Comparison of ENCODE assay signal across 1 cellular context in the genomic region with DNA sequence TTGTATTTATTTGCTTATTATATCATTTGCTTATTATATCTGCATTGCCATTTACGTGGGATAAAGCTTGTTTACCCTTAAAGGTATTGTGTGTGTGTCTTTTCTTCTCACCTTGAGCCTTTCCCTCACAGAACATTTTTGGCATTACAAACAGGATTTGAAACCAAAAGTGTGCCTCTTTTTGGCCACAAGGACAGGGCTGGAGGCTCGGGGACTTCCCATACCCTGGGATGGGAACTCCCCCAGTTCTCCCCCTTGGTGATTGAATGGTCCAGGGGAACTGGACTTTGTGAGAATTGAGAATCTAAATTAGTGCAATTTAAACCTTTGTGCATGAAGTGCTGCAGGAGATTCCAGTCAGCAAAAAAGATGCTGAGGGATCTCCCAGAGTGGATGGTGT.
TF ChIP-seq lines count a peak whose summit lies in the region.

No MANE protein-coding gene starts in this region.

TF ChIP-seq in GM12878, 131 proteins besides CTCF, POLR2A, EP300 and RAD21 (continued from another document):
- TF ChIP-seq, protein P1, sequence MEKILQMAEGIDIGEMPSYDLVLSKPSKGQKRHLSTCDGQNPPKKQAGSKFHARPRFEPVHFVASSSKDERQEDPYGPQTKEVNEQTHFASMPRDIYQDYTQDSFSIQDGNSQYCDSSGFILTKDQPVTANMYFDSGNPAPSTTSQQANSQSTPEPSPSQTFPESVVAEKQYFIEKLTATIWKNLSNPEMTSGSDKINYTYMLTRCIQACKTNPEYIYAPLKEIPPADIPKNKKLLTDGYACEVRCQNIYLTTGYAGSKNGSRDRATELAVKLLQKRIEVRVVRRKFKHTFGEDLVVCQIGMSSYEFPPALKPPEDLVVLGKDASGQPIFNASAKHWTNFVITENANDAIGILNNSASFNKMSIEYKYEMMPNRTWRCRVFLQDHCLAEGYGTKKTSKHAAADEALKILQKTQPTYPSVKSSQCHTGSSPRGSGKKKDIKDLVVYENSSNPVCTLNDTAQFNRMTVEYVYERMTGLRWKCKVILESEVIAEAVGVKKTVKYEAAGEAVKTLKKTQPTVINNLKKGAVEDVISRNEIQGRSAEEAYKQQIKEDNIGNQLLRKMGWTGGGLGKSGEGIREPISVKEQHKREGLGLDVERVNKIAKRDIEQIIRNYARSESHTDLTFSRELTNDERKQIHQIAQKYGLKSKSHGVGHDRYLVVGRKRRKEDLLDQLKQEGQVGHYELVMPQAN (conservative IDR thresholded peaks at IDR 0.05) = no peak
- TF ChIP-seq LARP7 (IDR thresholded peaks at IDR 0.05) = no peak
- no peak for TF ChIP-seq POLR2AphosphoS2 (IDR thresholded peaks at IDR 0.05; ENCODE audit: low read depth, low read length)
- TF ChIP-seq, protein P2, sequence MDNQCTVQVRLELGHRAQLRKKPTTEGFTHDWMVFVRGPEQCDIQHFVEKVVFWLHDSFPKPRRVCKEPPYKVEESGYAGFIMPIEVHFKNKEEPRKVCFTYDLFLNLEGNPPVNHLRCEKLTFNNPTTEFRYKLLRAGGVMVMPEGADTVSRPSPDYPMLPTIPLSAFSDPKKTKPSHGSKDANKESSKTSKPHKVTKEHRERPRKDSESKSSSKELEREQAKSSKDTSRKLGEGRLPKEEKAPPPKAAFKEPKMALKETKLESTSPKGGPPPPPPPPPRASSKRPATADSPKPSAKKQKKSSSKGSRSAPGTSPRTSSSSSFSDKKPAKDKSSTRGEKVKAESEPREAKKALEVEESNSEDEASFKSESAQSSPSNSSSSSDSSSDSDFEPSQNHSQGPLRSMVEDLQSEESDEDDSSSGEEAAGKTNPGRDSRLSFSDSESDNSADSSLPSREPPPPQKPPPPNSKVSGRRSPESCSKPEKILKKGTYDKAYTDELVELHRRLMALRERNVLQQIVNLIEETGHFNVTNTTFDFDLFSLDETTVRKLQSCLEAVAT (IDR thresholded peaks at IDR 0.05) = no peak
- no peak for TF ChIP-seq KDM1A (IDR thresholded peaks at IDR 0.05; ENCODE audit: borderline replicate concordance)
- TF ChIP-seq MXI1 (IDR thresholded peaks at IDR 0.05; ENCODE audit: low read depth, low read length) = no peak
- TF ChIP-seq BCL11A (IDR thresholded peaks at IDR 0.05; ENCODE audit: low read depth, low read length) = peak; percentile 49; the same call in 1 of the 2 replicates
- no peak for TF ChIP-seq NFYA (IDR thresholded peaks at IDR 0.05; ENCODE audit: borderline replicate concordance, low read depth, low read length)
- TF ChIP-seq NFXL1 (IDR thresholded peaks at IDR 0.05; ENCODE audit: borderline replicate concordance) = no peak
- peak; percentile 88 for TF ChIP-seq RELB (IDR thresholded peaks at IDR 0.05; ENCODE audit: low read depth)
- TF ChIP-seq TBL1XR1 (IDR thresholded peaks at IDR 0.05; ENCODE audit: low read depth, low read length) = no peak; the same call in 1 of the 2 replicates
- no peak for TF ChIP-seq HDAC6 (IDR thresholded peaks at IDR 0.05; ENCODE audit: unreplicated experiment)
- TF ChIP-seq FOXK2 (IDR thresholded peaks at IDR 0.05) = no peak
- no peak for TF ChIP-seq CHD1 (IDR thresholded peaks at IDR 0.05; ENCODE audit: low read depth, low read length)
- peak; percentile 29; the same call in 1 of the 2 replicates for TF ChIP-seq NR2F1 (conservative IDR thresholded peaks at IDR 0.05)
- TF ChIP-seq, protein P3, sequence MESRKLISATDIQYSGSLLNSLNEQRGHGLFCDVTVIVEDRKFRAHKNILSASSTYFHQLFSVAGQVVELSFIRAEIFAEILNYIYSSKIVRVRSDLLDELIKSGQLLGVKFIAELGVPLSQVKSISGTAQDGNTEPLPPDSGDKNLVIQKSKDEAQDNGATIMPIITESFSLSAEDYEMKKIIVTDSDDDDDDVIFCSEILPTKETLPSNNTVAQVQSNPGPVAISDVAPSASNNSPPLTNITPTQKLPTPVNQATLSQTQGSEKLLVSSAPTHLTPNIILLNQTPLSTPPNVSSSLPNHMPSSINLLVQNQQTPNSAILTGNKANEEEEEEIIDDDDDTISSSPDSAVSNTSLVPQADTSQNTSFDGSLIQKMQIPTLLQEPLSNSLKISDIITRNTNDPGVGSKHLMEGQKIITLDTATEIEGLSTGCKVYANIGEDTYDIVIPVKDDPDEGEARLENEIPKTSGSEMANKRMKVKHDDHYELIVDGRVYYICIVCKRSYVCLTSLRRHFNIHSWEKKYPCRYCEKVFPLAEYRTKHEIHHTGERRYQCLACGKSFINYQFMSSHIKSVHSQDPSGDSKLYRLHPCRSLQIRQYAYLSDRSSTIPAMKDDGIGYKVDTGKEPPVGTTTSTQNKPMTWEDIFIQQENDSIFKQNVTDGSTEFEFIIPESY (IDR thresholded peaks at IDR 0.05) = no peak
- no peak for TF ChIP-seq STAT3 (IDR thresholded peaks at IDR 0.05; ENCODE audit: low read depth, low read length)
- no peak for TF ChIP-seq CBX3 (IDR thresholded peaks at IDR 0.05; ENCODE audit: borderline replicate concordance, low read depth)
- TF ChIP-seq NR2C1 (IDR thresholded peaks at IDR 0.05) = no peak
- TF ChIP-seq NR2C2 (IDR thresholded peaks at IDR 0.05; ENCODE audit: borderline replicate concordance, control insufficient read depth, insufficient read length, low read depth) = no peak
- TF ChIP-seq, protein P4, sequence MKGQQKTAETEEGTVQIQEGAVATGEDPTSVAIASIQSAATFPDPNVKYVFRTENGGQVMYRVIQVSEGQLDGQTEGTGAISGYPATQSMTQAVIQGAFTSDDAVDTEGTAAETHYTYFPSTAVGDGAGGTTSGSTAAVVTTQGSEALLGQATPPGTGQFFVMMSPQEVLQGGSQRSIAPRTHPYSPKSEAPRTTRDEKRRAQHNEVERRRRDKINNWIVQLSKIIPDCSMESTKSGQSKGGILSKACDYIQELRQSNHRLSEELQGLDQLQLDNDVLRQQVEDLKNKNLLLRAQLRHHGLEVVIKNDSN (IDR thresholded peaks at IDR 0.05; ENCODE audit: borderline replicate concordance, extremely low read length, insufficient read depth, low read depth, low read length) = no peak
- no peak for TF ChIP-seq SMAD1 (IDR thresholded peaks at IDR 0.05; ENCODE audit: low read depth, partially characterized antibody)
- no peak for TF ChIP-seq FOS (IDR thresholded peaks at IDR 0.05; ENCODE audit: borderline replicate concordance, extremely low read depth, insufficient read length)
- TF ChIP-seq EGR1 (IDR thresholded peaks at IDR 0.05; ENCODE audit: borderline replicate concordance in 1 of 2, low read depth in 2 of 2, low read length in 2 of 2) = no peak
- no peak for TF ChIP-seq MYB (IDR thresholded peaks at IDR 0.05; ENCODE audit: borderline replicate concordance, low read depth, low read length)
- TF ChIP-seq BACH1 (IDR thresholded peaks at IDR 0.05; ENCODE audit: borderline replicate concordance) = peak; percentile 40; the same call in 1 of the 2 replicates
- TF ChIP-seq, protein P5, sequence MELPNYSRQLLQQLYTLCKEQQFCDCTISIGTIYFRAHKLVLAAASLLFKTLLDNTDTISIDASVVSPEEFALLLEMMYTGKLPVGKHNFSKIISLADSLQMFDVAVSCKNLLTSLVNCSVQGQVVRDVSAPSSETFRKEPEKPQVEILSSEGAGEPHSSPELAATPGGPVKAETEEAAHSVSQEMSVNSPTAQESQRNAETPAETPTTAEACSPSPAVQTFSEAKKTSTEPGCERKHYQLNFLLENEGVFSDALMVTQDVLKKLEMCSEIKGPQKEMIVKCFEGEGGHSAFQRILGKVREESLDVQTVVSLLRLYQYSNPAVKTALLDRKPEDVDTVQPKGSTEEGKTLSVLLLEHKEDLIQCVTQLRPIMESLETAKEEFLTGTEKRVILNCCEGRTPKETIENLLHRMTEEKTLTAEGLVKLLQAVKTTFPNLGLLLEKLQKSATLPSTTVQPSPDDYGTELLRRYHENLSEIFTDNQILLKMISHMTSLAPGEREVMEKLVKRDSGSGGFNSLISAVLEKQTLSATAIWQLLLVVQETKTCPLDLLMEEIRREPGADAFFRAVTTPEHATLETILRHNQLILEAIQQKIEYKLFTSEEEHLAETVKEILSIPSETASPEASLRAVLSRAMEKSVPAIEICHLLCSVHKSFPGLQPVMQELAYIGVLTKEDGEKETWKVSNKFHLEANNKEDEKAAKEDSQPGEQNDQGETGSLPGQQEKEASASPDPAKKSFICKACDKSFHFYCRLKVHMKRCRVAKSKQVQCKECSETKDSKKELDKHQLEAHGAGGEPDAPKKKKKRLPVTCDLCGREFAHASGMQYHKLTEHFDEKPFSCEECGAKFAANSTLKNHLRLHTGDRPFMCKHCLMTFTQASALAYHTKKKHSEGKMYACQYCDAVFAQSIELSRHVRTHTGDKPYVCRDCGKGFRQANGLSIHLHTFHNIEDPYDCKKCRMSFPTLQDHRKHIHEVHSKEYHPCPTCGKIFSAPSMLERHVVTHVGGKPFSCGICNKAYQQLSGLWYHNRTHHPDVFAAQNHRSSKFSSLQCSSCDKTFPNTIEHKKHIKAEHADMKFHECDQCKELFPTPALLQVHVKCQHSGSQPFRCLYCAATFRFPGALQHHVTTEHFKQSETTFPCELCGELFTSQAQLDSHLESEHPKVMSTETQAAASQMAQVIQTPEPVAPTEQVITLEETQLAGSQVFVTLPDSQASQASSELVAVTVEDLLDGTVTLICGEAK (IDR thresholded peaks at IDR 0.05; ENCODE audit: borderline replicate concordance) = no peak
- no peak for TF ChIP-seq POU2F2 (IDR thresholded peaks at IDR 0.05; ENCODE audit: borderline replicate concordance, low read depth, low read length)
- peak; percentile 51; the same call in 1 of the 2 replicates for TF ChIP-seq PAX5 (IDR thresholded peaks at IDR 0.05; ENCODE audit: borderline replicate concordance, low read depth, low read length)
- peak; percentile 76 to 78 for TF ChIP-seq IKZF2 (IDR thresholded peaks at IDR 0.05)
- TF ChIP-seq ASH2L (IDR thresholded peaks at IDR 0.05; ENCODE audit: borderline replicate concordance, low read depth) = no peak
- TF ChIP-seq, protein P6, sequence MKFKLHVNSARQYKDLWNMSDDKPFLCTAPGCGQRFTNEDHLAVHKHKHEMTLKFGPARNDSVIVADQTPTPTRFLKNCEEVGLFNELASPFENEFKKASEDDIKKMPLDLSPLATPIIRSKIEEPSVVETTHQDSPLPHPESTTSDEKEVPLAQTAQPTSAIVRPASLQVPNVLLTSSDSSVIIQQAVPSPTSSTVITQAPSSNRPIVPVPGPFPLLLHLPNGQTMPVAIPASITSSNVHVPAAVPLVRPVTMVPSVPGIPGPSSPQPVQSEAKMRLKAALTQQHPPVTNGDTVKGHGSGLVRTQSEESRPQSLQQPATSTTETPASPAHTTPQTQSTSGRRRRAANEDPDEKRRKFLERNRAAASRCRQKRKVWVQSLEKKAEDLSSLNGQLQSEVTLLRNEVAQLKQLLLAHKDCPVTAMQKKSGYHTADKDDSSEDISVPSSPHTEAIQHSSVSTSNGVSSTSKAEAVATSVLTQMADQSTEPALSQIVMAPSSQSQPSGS (IDR thresholded peaks at IDR 0.05; ENCODE audit: low read length) = peak; percentile 21; the same call in 1 of the 2 replicates
- TF ChIP-seq SREBF1 (IDR thresholded peaks at IDR 0.05; ENCODE audit: low read length) = no peak
- TF ChIP-seq MYC (IDR thresholded peaks at IDR 0.05; ENCODE audit: insufficient read depth, insufficient read length, insufficient replicate concordance, low read length, severe bottlenecking) = no peak
- no peak for TF ChIP-seq SIX5 (IDR thresholded peaks at IDR 0.05; ENCODE audit: low read depth, low read length, severe bottlenecking)
- peak; percentile 46; the same call in 1 of the 2 replicates for TF ChIP-seq NFIC (IDR thresholded peaks at IDR 0.05; ENCODE audit: low read depth, low read length)
- no peak for TF ChIP-seq SUPT20H (IDR thresholded peaks at IDR 0.05; ENCODE audit: borderline replicate concordance, control insufficient read depth, low read depth, low read length)
- TF ChIP-seq SMARCA5 (IDR thresholded peaks at IDR 0.05) = no peak
- TF ChIP-seq ZNF217 (IDR thresholded peaks at IDR 0.05) = no peak
- TF ChIP-seq ZBED1 (IDR thresholded peaks at IDR 0.05; ENCODE audit: borderline replicate concordance) = no peak
- TF ChIP-seq ZNF622 (IDR thresholded peaks at IDR 0.05) = no peak
- no peak for TF ChIP-seq PAX8 (IDR thresholded peaks at IDR 0.05)
- no peak for TF ChIP-seq SIN3A (IDR thresholded peaks at IDR 0.05; ENCODE audit: low read depth, low read length)
- peak in 1 of 2 experiments; percentile 58; a peak in 1 of 4 replicates for TF ChIP-seq BHLHE40 (IDR thresholded peaks at IDR 0.05; ENCODE audit: borderline replicate concordance in 1 of 2, low read depth in 2 of 2, low read length in 1 of 2)
- 0 out of 2 replicates have a peak, but pooled peaks have one; percentile 34 for TF ChIP-seq MEF2A (IDR thresholded peaks at IDR 0.05; ENCODE audit: insufficient read depth, low read depth, low read length)
- TF ChIP-seq ZBTB4 (CRISPR knock-in tag; IDR thresholded peaks at IDR 0.05) = no peak
- TF ChIP-seq ZNF274 (IDR thresholded peaks at IDR 0.05; ENCODE audit: insufficient read depth, insufficient read length) = no peak
- TF ChIP-seq JUND (IDR thresholded peaks at IDR 0.05; ENCODE audit: low read depth, low read length) = no peak
